Comparison of ENCODE assay signal across 8 cellular contexts in the genomic region with DNA sequence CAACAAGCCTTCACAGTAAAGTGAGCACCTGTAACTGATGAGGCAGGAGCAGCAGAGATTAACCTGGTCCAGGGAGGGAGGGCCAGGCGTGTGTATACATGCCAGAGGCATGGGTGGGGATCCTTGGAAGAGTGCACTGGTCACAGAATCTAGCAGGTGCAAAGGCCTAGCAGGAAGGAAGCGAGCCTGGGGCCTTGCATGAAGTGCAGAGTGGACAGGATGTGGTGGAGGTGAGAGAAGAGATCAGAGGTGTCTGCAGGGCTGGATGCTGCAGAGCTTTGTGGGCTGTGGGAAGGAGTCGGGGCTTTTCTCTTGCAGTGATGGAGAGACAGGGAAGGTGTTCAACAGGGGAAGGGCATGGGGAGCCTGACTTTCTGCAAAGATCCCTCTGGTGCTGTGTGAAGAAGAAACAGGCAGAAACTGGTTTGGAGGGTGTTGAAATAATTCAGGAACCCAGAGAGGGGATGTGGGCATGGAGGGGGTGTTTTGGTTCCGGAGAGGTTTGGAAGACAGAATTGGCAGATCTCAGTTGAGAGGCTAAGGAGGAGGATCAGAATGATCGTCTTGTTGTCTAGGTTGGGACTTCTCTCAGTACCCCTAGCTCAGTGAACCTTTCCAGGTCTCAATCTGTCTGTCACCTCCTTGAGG. TPM values are rescaled to one million over a fixed set of nuclear protein-coding genes. Genes with fewer than 3 reads are reported as not detected.
A peak's percentile ranks its signal among the peaks of the same experiment; 100 is the strongest.
DNase-seq lines count a peak whose midpoint lies in the region; ATAC-seq and TF ChIP-seq lines count a peak whose summit lies in the region.

No MANE protein-coding gene starts in this region.

- H3K4me3 Mint-ChIP-seq in stimulated activated naive CD8-positive, alpha-beta T cell treated with anti-CD3 and anti-CD28 coated beads, Interleukin-15, Interleukin-2, amounts not matched to agents 100 ng/mL and 50 ng/mL, for 24 hours: peak overlapping the region; percentile 2

- ATAC-seq in left lobe of liver: no peak

- no peak overlapping the region for H3K9ac ChIP-seq in mammary epithelial cell (ENCODE audit: insufficient read depth, low read length)

- H3K4me3 ChIP-seq in mammary epithelial cell (replicated peaks in 1 of 3; ENCODE audit: insufficient read depth in 1 of 3, low read depth in 2 of 3, low read length in 3 of 3) (no peak overlapping the region), breast epithelium (no peak overlapping the region)

- peaks cover 16% of the 10 kb centered on the region for H3K4me1 ChIP-seq in mammary epithelial cell (ENCODE audit: insufficient read depth, low read length)
- peaks cover 0 to 3% of the 10 kb centered on the region in 2 donors for H3K4me1 ChIP-seq in breast epithelium

- in situ Hi-C loops in mammary epithelial cell (cut with MboI; ENCODE audit: low sequenced_read_pairs in 2 of 2): no loop called here

- H3K27ac Mint-ChIP-seq in stimulated activated naive CD8-positive, alpha-beta T cell treated with anti-CD3 and anti-CD28 coated beads, Interleukin-15, Interleukin-2, amounts not matched to agents 100 ng/mL and 50 ng/mL, for 24 hours: peak overlapping the region; percentile 18

- no TSS peak for BruUV-seq in mammary epithelial cell (replicated peaks; lab: Mats Ljungman, UMichigan)

- no peaks in the 10 kb centered on the region for H3K27me3 Mint-ChIP-seq in stimulated activated naive CD8-positive, alpha-beta T cell treated with anti-CD3 and anti-CD28 coated beads, Interleukin-15, Interleukin-2, amounts not matched to agents 100 ng/mL and 50 ng/mL, for 24 hours

- no peaks in the 10 kb centered on the region for H4K20me1 ChIP-seq in mammary epithelial cell (ENCODE audit: insufficient read depth, low read length)

- DNase-seq in mammary epithelial cell (peak; percentile 53), breast epithelium (ENCODE audit: low spot score in 2 of 2) (no peak), HT-29 (ENCODE audit: low spot score) (peak; percentile 39), NCI-H226 (no peak), left lobe of liver (ENCODE audit: low spot score) (no peak), hippocampal formation (lab: John Stamatoyannopoulos, UW) (no peak)
- peak; percentile 38 for DNase-seq in activated T-cell treated with anti-CD3 and anti-CD28 coated beads, Interleukin-2, amount 50 U/mL, for 1 hour

- H3K9me3 ChIP-seq in mammary epithelial cell (replicated peaks; ENCODE audit: insufficient read depth, low read length) (no peaks in the 10 kb centered on the region), breast epithelium (no peaks in the 10 kb centered on the region)

- H3K36me3 ChIP-seq in mammary epithelial cell (ENCODE audit: insufficient read depth, low read length) (no peaks in the 10 kb centered on the region), breast epithelium (no peaks in the 10 kb centered on the region)

- intact Hi-C loops in mammary epithelial cell (cut with micrococcal nuclease) (no loop called here), breast epithelium (cut with DNase I; ENCODE audit: low total_unique reads) (no loop called here)

- 80% methylated on average over 5 of the region's 5 CpGs for WGBS in mammary epithelial cell (ENCODE audit: low coverage, missing lambda C conversion rate)

- H3K27me3 ChIP-seq in mammary epithelial cell (ENCODE audit: insufficient read depth, low read length) (no peaks in the 10 kb centered on the region), breast epithelium (no peaks in the 10 kb centered on the region)

- TF ChIP-seq CTCF in mammary epithelial cell (conservative IDR thresholded peaks at IDR 0.05 in 1 of 2, IDR thresholded peaks at IDR 0.05 in 1 of 2; ENCODE audit: extremely low read depth in 1 of 2, insufficient read depth in 1 of 2, low read depth in 1 of 2, low read length in 2 of 2) (no peak), breast epithelium (IDR thresholded peaks at IDR 0.05) (no peak)

- no peak overlapping the region for H3K4me2 ChIP-seq in mammary epithelial cell (ENCODE audit: insufficient read depth, low read depth, low read length)

- H3K27ac ChIP-seq in mammary epithelial cell (ENCODE audit: insufficient read depth, low read depth, low read length): no peak overlapping the region
- H3K27ac ChIP-seq in breast epithelium: no peak overlapping the region

- H3K4me1 Mint-ChIP-seq in stimulated activated naive CD8-positive, alpha-beta T cell treated with anti-CD3 and anti-CD28 coated beads, Interleukin-15, Interleukin-2, amounts not matched to agents 100 ng/mL and 50 ng/mL, for 24 hours (ENCODE audit: low read depth): peaks cover 74% of the 10 kb centered on the region

- H3K79me2 ChIP-seq in mammary epithelial cell (ENCODE audit: insufficient read depth, low read length): peaks cover 18% of the 10 kb centered on the region

- dilution Hi-C loops in mammary epithelial cell (cut with HindIII; ENCODE audit: low sequenced_read_pairs): no loop called here

- CTCF ChIA-PET in mammary epithelial cell (lab: Charles Lee; ENCODE audit: low non-redundant PET): no interaction called here

- peaks cover 8% of the 10 kb centered on the region for H3K36me3 Mint-ChIP-seq in stimulated activated naive CD8-positive, alpha-beta T cell treated with anti-CD3 and anti-CD28 coated beads, Interleukin-15, Interleukin-2, amounts not matched to agents 100 ng/mL and 50 ng/mL, for 24 hours (ENCODE audit: low read depth)

- H3K9me3 Mint-ChIP-seq in stimulated activated naive CD8-positive, alpha-beta T cell treated with anti-CD3 and anti-CD28 coated beads, Interleukin-15, Interleukin-2, amounts not matched to agents 100 ng/mL and 50 ng/mL, for 24 hours: no peaks in the 10 kb centered on the region

- TF ChIP-seq POLR2A in breast epithelium (IDR thresholded peaks at IDR 0.05): no peak

- no peak overlapping the region for H2AFZ ChIP-seq in mammary epithelial cell (ENCODE audit: low read depth, low read length)

RNA-seq across cellular contexts. Expression of gene TPST2, which starts 2.6 kb away (rescaled TPM):
- total RNA-seq in mammary epithelial cell (10 to 100 TPM; 18.8 to 62.5 TPM), breast epithelium (10 to 100 TPM; 36.6 to 81.9 (median 59.8) TPM), left lobe of liver (71.9 TPM)
- 28.4 TPM for polyA plus RNA-seq in mammary epithelial cell
- 63.0 TPM for polyA minus RNA-seq in mammary epithelial cell
- total RNA-seq in HT-29 (2014; rRNA removed; shearing (Covaris generic)): 13.4 and 24.2 TPM in 2 replicates

RNA-seq across cellular contexts. Expression of gene CRYBB1, which starts 25.3 kb away (rescaled TPM):
- not detected for total RNA-seq in mammary epithelial cell
- not detected for polyA plus RNA-seq in mammary epithelial cell
- not detected for polyA minus RNA-seq in mammary epithelial cell
- total RNA-seq in breast epithelium: 1 to 10 TPM in 1 of 3 donors, not detected in 2; 2.6 TPM
- total RNA-seq in HT-29 (2014; rRNA removed; shearing (Covaris generic)): not detected in 2 replicates
- not detected for total RNA-seq in left lobe of liver

RNA-seq across cellular contexts. Expression of gene CRYBA4, which starts 29.3 kb away (rescaled TPM):
- not detected for total RNA-seq in mammary epithelial cell
- polyA plus RNA-seq in mammary epithelial cell: not detected
- polyA minus RNA-seq in mammary epithelial cell: not detected
- not detected for total RNA-seq in breast epithelium
- total RNA-seq in HT-29 (2014; rRNA removed; shearing (Covaris generic)): not detected in 2 replicates
- not detected for total RNA-seq in left lobe of liver

Comparison
In these comparisons a context has a peak if more than half of its experiments do, and no peak if none do; other contexts are left out.
1. DNase-seq: peak in mammary epithelial cell (single experiment), HT-29 (single experiment) and activated T-cell treated with anti-CD3 and anti-CD28 coated beads, Interleukin-2, amount 50 U/mL, for 1 hour (single experiment); none in breast epithelium (0 of 2), NCI-H226 (single experiment), left lobe of liver (single experiment) and hippocampal formation (0 of 2).